Comparison of ENCODE assay signal across 8 cellular contexts in genomic region chr9:62798884-62799850, GRCh38.
DNase-seq lines count a peak whose midpoint lies in the region; ATAC-seq, FAIRE-seq and TF ChIP-seq lines count a peak whose summit lies in the region.
"Not testable (repeated sequence)": the region's sequence is repeated elsewhere in the genome, so short reads cannot be mapped to it uniquely, and the experiment has no call there.

No MANE protein-coding gene starts in this region.

- TF ChIP-seq CTCF in OCI-LY7 (conservative IDR thresholded peaks at IDR 0.05; ENCODE audit: low read length); vagina (IDR thresholded peaks at IDR 0.05): not testable (repeated sequence)

- not testable (repeated sequence) for H3K79me1 ChIP-seq in mesenchymal stem cell (replicated peaks; ENCODE audit: low read length, poor library complexity, severe bottlenecking)

- not testable (repeated sequence) for H3K27ac Mint-ChIP-seq in activated T-cell treated with anti-CD3 and anti-CD28 coated beads, Interleukin-2, amount 50 U/mL, for 24 hours
- peak overlapping the region; percentile 30 for H3K27ac Mint-ChIP-seq in central memory CD8-positive, alpha-beta T cell (ENCODE audit: low read depth)

- peaks cover 35% of the 10 kb centered on the region for H3K4me1 Mint-ChIP-seq in activated T-cell treated with anti-CD3 and anti-CD28 coated beads, Interleukin-2, amount 50 U/mL, for 24 hours (ENCODE audit: low read depth)
- H3K4me1 Mint-ChIP-seq in central memory CD8-positive, alpha-beta T cell = peaks cover 33% of the 10 kb centered on the region

- H3K4me3 Mint-ChIP-seq in activated T-cell treated with anti-CD3 and anti-CD28 coated beads, Interleukin-2, amount 50 U/mL, for 24 hours = peak overlapping the region; percentile 53
- peak overlapping the region; percentile 54 for H3K4me3 Mint-ChIP-seq in central memory CD8-positive, alpha-beta T cell

- not testable (repeated sequence) for H3K9me2 ChIP-seq in OCI-LY7 (ENCODE audit: insufficient read depth, low read length)

- not testable (repeated sequence) for H3K36me3 Mint-ChIP-seq in activated T-cell treated with anti-CD3 and anti-CD28 coated beads, Interleukin-2, amount 50 U/mL, for 24 hours (ENCODE audit: low read depth)
- H3K36me3 Mint-ChIP-seq in central memory CD8-positive, alpha-beta T cell (ENCODE audit: insufficient read depth) = peaks cover 20% of the 10 kb centered on the region

- not testable (repeated sequence) for H2BK120ac ChIP-seq in mesenchymal stem cell (ENCODE audit: low read depth, low read length)

- H2AFZ ChIP-seq in OCI-LY7 (ENCODE audit: low read length); mesenchymal stem cell (ENCODE audit: low read depth, low read length): not testable (repeated sequence)

- DNase-seq in GM12891 (ENCODE audit: insufficient read length, low spot score); central memory CD8-positive, alpha-beta T cell (ENCODE audit: low spot score in 2 of 2): not testable (repeated sequence)
- DNase-seq in OCI-LY7 (ENCODE audit: low spot score) (peak; percentile 19), Right ventricle myocardium superior (peak; percentile 59), mesenchymal stem cell (peak; percentile 22), sciatic nerve (ENCODE audit: low spot score) (peak; percentile 79), vagina (ENCODE audit: extremely low spot score in 2 of 2) (peak; percentile 90 to 97)
- peak; percentile 65 for DNase-seq in activated T-cell treated with anti-CD3 and anti-CD28 coated beads, Interleukin-2, amount 50 U/mL, for 24 hours

- not testable (repeated sequence) for H4K20me1 ChIP-seq in OCI-LY7 (ENCODE audit: insufficient read depth, low read length)

- TF ChIP-seq POLR2A in GM12891 (IDR thresholded peaks at IDR 0.05; ENCODE audit: low read depth, low read length); vagina (IDR thresholded peaks at IDR 0.05): not testable (repeated sequence)

- H3K4me2 ChIP-seq in OCI-LY7 (ENCODE audit: low read length) = peak overlapping the region; percentile 70
- H3K4me2 ChIP-seq in mesenchymal stem cell (ENCODE audit: low read length, poor library complexity, severe bottlenecking) = not testable (repeated sequence)

- POLR2A ChIA-PET in OCI-LY7 (lab: Charles Lee) = interaction anchor here (0.8 kb wide), 1 partner anchor 1018 kb away, joined by 3 read pairs; no protein-coding TSS in a partner anchor

- H3K9ac ChIP-seq in mesenchymal stem cell (ENCODE audit: low read length) = peak overlapping the region; percentile 46

- H3K4me1 ChIP-seq in OCI-LY7 (ENCODE audit: insufficient read depth, low read length, poor library complexity, severe bottlenecking) (peaks cover 23% of the 10 kb centered on the region), vagina (peaks cover 41% of the 10 kb centered on the region)
- not testable (repeated sequence) for H3K4me1 ChIP-seq in mesenchymal stem cell (ENCODE audit: control insufficient read depth, insufficient read depth, low read depth, low read length)

- H3K27me3 ChIP-seq in mesenchymal stem cell (ENCODE audit: control insufficient read depth in 1 of 2, insufficient read depth in 1 of 2, low read length in 2 of 2) (peaks cover 28 to 29% of the 10 kb centered on the region in 2 experiments), vagina (peaks cover 11% of the 10 kb centered on the region)

- H4K91ac ChIP-seq in mesenchymal stem cell (ENCODE audit: low read length) = not testable (repeated sequence)

- H3K9me3 ChIP-seq in OCI-LY7 (ENCODE audit: low read length); mesenchymal stem cell (ENCODE audit: control insufficient read depth, low read length); vagina: not testable (repeated sequence)

- not testable (repeated sequence) for H3K23ac ChIP-seq in mesenchymal stem cell (ENCODE audit: low read length in 2 of 2)

- H2BK15ac ChIP-seq in mesenchymal stem cell (ENCODE audit: low read depth, poor library complexity, severe bottlenecking) = not testable (repeated sequence)

- ATAC-seq in central memory CD8-positive, alpha-beta T cell (replicated peaks; ENCODE audit: extremely low read depth, poor library complexity, severe bottlenecking) = not testable (repeated sequence)
- ATAC-seq in Right ventricle myocardium superior (ENCODE audit: poor library complexity) = peak; percentile 9
- peak; percentile 38 for ATAC-seq in sciatic nerve

- not testable (repeated sequence) for H2BK12ac ChIP-seq in mesenchymal stem cell (ENCODE audit: low read length in 2 of 2)

- not testable (repeated sequence) for H3K27ac ChIP-seq in OCI-LY7 (ENCODE audit: low read depth, low read length, poor library complexity, severe bottlenecking); mesenchymal stem cell (ENCODE audit: low read length, poor library complexity, severe bottlenecking)
- H3K27ac ChIP-seq in vagina = peak overlapping the region; percentile 43

- not testable (repeated sequence) for H3K79me2 ChIP-seq in OCI-LY7 (ENCODE audit: insufficient read depth, low read depth, low read length)

- H3K18ac ChIP-seq in mesenchymal stem cell (ENCODE audit: low read depth in 1 of 2, low read length in 2 of 2) = not testable (repeated sequence)

- not testable (repeated sequence) for H3K14ac ChIP-seq in mesenchymal stem cell (ENCODE audit: low read length in 2 of 2)

- H2AK5ac ChIP-seq in mesenchymal stem cell (ENCODE audit: low read length, severe bottlenecking) = not testable (repeated sequence)

- H3K4ac ChIP-seq in mesenchymal stem cell (ENCODE audit: low read depth in 1 of 2, low read length in 2 of 2) = not testable (repeated sequence)

- CTCF ChIA-PET in OCI-LY7 (lab: Charles Lee; ENCODE audit: unreplicated experiment) = interaction anchor here (1.1 kb wide), 1 partner anchor 1018 kb away, joined by 3 read pairs; no protein-coding TSS in a partner anchor

- not testable (repeated sequence) for H4K8ac ChIP-seq in mesenchymal stem cell (ENCODE audit: low read length)

- intact Hi-C loops in OCI-LY7 (cut with micrococcal nuclease; ENCODE audit: unreplicated experiment); Right ventricle myocardium superior (cut with DNase I); sciatic nerve (cut with DNase I); vagina (cut with DNase I): not testable (repeated sequence)

- peaks cover 43% of the 10 kb centered on the region for H3K27me3 Mint-ChIP-seq in activated T-cell treated with anti-CD3 and anti-CD28 coated beads, Interleukin-2, amount 50 U/mL, for 24 hours
- peaks cover 30% of the 10 kb centered on the region for H3K27me3 Mint-ChIP-seq in central memory CD8-positive, alpha-beta T cell

- 27% methylated on average over 30 of the region's 35 CpGs for WGBS in mesenchymal stem cell

- not testable (repeated sequence) for H3K9me3 Mint-ChIP-seq in activated T-cell treated with anti-CD3 and anti-CD28 coated beads, Interleukin-2, amount 50 U/mL, for 24 hours; central memory CD8-positive, alpha-beta T cell

- FAIRE-seq in GM12891 (lab: Jason Lieb, UNC) = not testable (repeated sequence)

- H3K36me3 ChIP-seq in OCI-LY7 (ENCODE audit: insufficient read depth, low read length); mesenchymal stem cell (ENCODE audit: control insufficient read depth in 1 of 2, insufficient read depth in 2 of 2, low read depth in 1 of 2, low read length in 2 of 2); vagina: not testable (repeated sequence)

- H3K4me3 ChIP-seq in OCI-LY7 (ENCODE audit: low read depth, low read length, poor library complexity, severe bottlenecking) (peak overlapping the region; percentile 74), mesenchymal stem cell (ENCODE audit: insufficient read depth in 1 of 2, low read depth in 1 of 2, low read length in 2 of 2) (peak overlapping the region in 1 of 2 experiments; percentile 82), vagina (peak overlapping the region; percentile 15 to 46)

- BruUV-seq in OCI-LY7 (replicated peaks; lab: Mats Ljungman, UMichigan) = TSS peak; percentile 78

- peak overlapping the region; percentile 80 for H2BK5ac ChIP-seq in mesenchymal stem cell (ENCODE audit: low read depth, low read length, poor library complexity, severe bottlenecking)

TF ChIP-seq in GM12891, 5 proteins besides CTCF, POLR2A, EP300 and RAD21:
- peak; percentile 43 for TF ChIP-seq SPI1 (IDR thresholded peaks at IDR 0.05; ENCODE audit: low read depth, low read length)
- TF ChIP-seq POLR2AphosphoS5 (IDR thresholded peaks at IDR 0.05; ENCODE audit: low read depth, low read length) = 0 out of 2 replicates have a peak, but pooled peaks have one; percentile 17
